In the genomic region with DNA sequence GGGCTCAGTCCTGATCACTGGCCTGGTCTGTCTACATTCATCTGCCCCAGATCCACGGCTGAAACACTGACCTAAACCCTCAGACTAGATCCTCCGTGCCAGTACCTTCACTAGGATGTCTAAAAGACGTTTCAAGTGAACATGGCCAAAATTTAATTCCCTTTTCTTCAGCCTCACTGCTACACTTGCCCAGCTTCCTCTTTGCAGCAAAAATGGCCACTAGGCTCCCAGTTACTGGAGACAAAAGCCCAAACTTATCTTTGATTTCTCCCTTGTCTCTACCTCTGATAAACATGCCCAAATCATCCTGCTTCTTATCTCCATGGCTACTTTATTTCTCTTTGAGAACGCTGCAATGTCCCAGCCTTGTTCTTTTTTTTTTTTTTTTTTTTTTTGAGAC, we compare ENCODE assay signal across 10 cellular contexts. TPM values are rescaled to one million over a fixed set of nuclear protein-coding genes. Genes with fewer than 3 reads are reported as not detected.
A peak's percentile ranks its signal among the peaks of the same experiment; 100 is the strongest.
DNase-seq lines count a peak whose midpoint lies in the region; ATAC-seq and TF ChIP-seq lines count a peak whose summit lies in the region.
"Had no signal": no experiment of that assay in that cellular context is flagged by ENCODE, and none has a peak within 500 bp of the region (broad histone marks: within the 10 kb centered on the region; RNA-seq: fewer than 3 reads in every experiment).

No MANE protein-coding gene starts in this region.

- 74 to 78% (median 78%) methylated on average over 4 of the region's 4 CpGs for WGBS in ovary, 3 donors

- no peak for TF ChIP-seq CTCF in ovary (IDR thresholded peaks at IDR 0.05)

- no peak for ATAC-seq in stimulated activated naive CD8-positive, alpha-beta T cell treated with anti-CD3 and anti-CD28 coated beads, Interleukin-15, Interleukin-2, amounts not matched to agents 100 U/mL and 50 U/mL, for 24 hours
- ATAC-seq in activated T-helper 17 cell treated with anti-CD3 and anti-CD28 coated beads, Interleukin-2, amount 50 U/mL, for 72 hours (replicated peaks), result no peak
- ATAC-seq in HG02973 (IDR thresholded peaks at IDR 0.05; ENCODE audit: unreplicated experiment), result no peak
- ATAC-seq: mucosa of descending colon had no signal

- no peak overlapping the region for H3K27ac ChIP-seq in ovary

- no peak for TF ChIP-seq POLR2A in ovary (IDR thresholded peaks at IDR 0.05)

- no peaks in the 10 kb centered on the region for H3K27me3 ChIP-seq in mononuclear cell (ENCODE audit: insufficient read depth, low read length)
- no peaks in the 10 kb centered on the region for H3K27me3 ChIP-seq in ovary

- peaks cover 42% of the 10 kb centered on the region for H3K36me3 Mint-ChIP-seq in stimulated activated naive CD8-positive, alpha-beta T cell treated with anti-CD3 and anti-CD28 coated beads, Interleukin-15, Interleukin-2, amounts not matched to agents 100 ng/mL and 50 ng/mL, for 24 hours (ENCODE audit: low read depth)
- H3K36me3 Mint-ChIP-seq in activated T-helper 17 cell treated with anti-CD3 and anti-CD28 coated beads, Interleukin-2, amount 50 U/mL, for 72 hours (ENCODE audit: low read depth), result peaks cover 63% of the 10 kb centered on the region

- no peaks in the 10 kb centered on the region for H3K9me3 Mint-ChIP-seq in stimulated activated naive CD8-positive, alpha-beta T cell treated with anti-CD3 and anti-CD28 coated beads, Interleukin-15, Interleukin-2, amounts not matched to agents 100 ng/mL and 50 ng/mL, for 24 hours
- no peaks in the 10 kb centered on the region for H3K9me3 Mint-ChIP-seq in activated T-helper 17 cell treated with anti-CD3 and anti-CD28 coated beads, Interleukin-2, amount 50 U/mL, for 72 hours

- peak overlapping the region; percentile 90 for H3K4me3 Mint-ChIP-seq in stimulated activated naive CD8-positive, alpha-beta T cell treated with anti-CD3 and anti-CD28 coated beads, Interleukin-15, Interleukin-2, amounts not matched to agents 100 ng/mL and 50 ng/mL, for 24 hours
- peak overlapping the region; percentile 98 for H3K4me3 Mint-ChIP-seq in activated T-helper 17 cell treated with anti-CD3 and anti-CD28 coated beads, Interleukin-2, amount 50 U/mL, for 72 hours

- no peak for TF ChIP-seq EP300 in ovary (IDR thresholded peaks at IDR 0.05)

- peak overlapping the region; percentile 88 for H3K27ac Mint-ChIP-seq in stimulated activated naive CD8-positive, alpha-beta T cell treated with anti-CD3 and anti-CD28 coated beads, Interleukin-15, Interleukin-2, amounts not matched to agents 100 ng/mL and 50 ng/mL, for 24 hours
- H3K27ac Mint-ChIP-seq in activated T-helper 17 cell treated with anti-CD3 and anti-CD28 coated beads, Interleukin-2, amount 50 U/mL, for 72 hours, result peak overlapping the region; percentile 93

- intact Hi-C loops in ovary (cut with DNase I), result no loop called here

- no peak for DNase-seq in stimulated activated naive CD8-positive, alpha-beta T cell treated with anti-CD3 and anti-CD28 coated beads, Interleukin-15, Interleukin-2, amounts not matched to agents 100 U/mL and 50 U/mL, for 24 hours
- DNase-seq in midbrain (lab: John Stamatoyannopoulos, UW), result no peak
- DNase-seq in ovary, result no peak
- DNase-seq in NCI-H82 (lab: John Stamatoyannopoulos, UW), result no peak
- DNase-seq: GF-D8, mucosa of descending colon had no signal

- H3K4me1 ChIP-seq in mononuclear cell (ENCODE audit: insufficient read depth, low read length) (peaks cover 88% of the 10 kb centered on the region), ovary (ENCODE audit: insufficient read depth) (peaks cover 14% of the 10 kb centered on the region)

- no peaks in the 10 kb centered on the region for H3K36me3 ChIP-seq in ovary

- no peaks in the 10 kb centered on the region for H3K27me3 Mint-ChIP-seq in stimulated activated naive CD8-positive, alpha-beta T cell treated with anti-CD3 and anti-CD28 coated beads, Interleukin-15, Interleukin-2, amounts not matched to agents 100 ng/mL and 50 ng/mL, for 24 hours
- H3K27me3 Mint-ChIP-seq in activated T-helper 17 cell treated with anti-CD3 and anti-CD28 coated beads, Interleukin-2, amount 50 U/mL, for 72 hours, result no peaks in the 10 kb centered on the region

- H3K4me3 ChIP-seq in mononuclear cell (ENCODE audit: low read length) (peak overlapping the region; percentile 68), ovary (no peak overlapping the region)
- H3K4me3 ChIP-seq: mucosa of descending colon had no signal

- H3K4me1 Mint-ChIP-seq in stimulated activated naive CD8-positive, alpha-beta T cell treated with anti-CD3 and anti-CD28 coated beads, Interleukin-15, Interleukin-2, amounts not matched to agents 100 ng/mL and 50 ng/mL, for 24 hours (ENCODE audit: low read depth), result peaks cover 62% of the 10 kb centered on the region
- peaks cover 15% of the 10 kb centered on the region for H3K4me1 Mint-ChIP-seq in activated T-helper 17 cell treated with anti-CD3 and anti-CD28 coated beads, Interleukin-2, amount 50 U/mL, for 72 hours

- no peaks in the 10 kb centered on the region for H3K9me3 ChIP-seq in mononuclear cell (ENCODE audit: low read depth, low read length)
- H3K9me3 ChIP-seq in ovary, result no peaks in the 10 kb centered on the region
- H3K9me3 ChIP-seq: mucosa of descending colon had no signal

RNA-seq across cellular contexts. Expression of a gene that starts 1.6 kb away (rescaled TPM):
- 100 to 1,000 TPM in 1 of 2 donors, 10 to 100 TPM in 1; 85.8 to 139 TPM for total RNA-seq in activated T-helper 17 cell treated with anti-CD3 and anti-CD28 coated beads, Interleukin-2, amount 50 U/mL, for 72 hours
- total RNA-seq in mononuclear cell, result 44.8 TPM
- total RNA-seq in ovary, result 10 to 100 TPM; 16.2 to 32.6 (median 25.5) TPM
- 10 to 100 TPM; 12.5 to 27.4 TPM for polyA plus RNA-seq in ovary

RNA-seq across cellular contexts. Expression of a gene that starts 6.5 kb away (rescaled TPM):
- total RNA-seq in activated T-helper 17 cell treated with anti-CD3 and anti-CD28 coated beads, Interleukin-2, amount 50 U/mL, for 72 hours, result 10 to 100 TPM in 1 of 2 donors, 1 to 10 TPM in 1; 3.9 to 10.9 TPM
- total RNA-seq in mononuclear cell (0.10 TPM), ovary (10 to 100 TPM in 2 of 7 donors, 1 to 10 TPM in 5; 1.0 to 75.1 (median 3.4) TPM)
- under 1 TPM; 0.50 to 0.81 TPM for polyA plus RNA-seq in ovary

RNA-seq across cellular contexts. Expression of a gene that starts 11.0 kb away (rescaled TPM):
- 10 to 100 TPM; 13.9 to 19.3 TPM for total RNA-seq in activated T-helper 17 cell treated with anti-CD3 and anti-CD28 coated beads, Interleukin-2, amount 50 U/mL, for 72 hours
- 15.3 TPM for total RNA-seq in mononuclear cell
- total RNA-seq in ovary, result 10 to 100 TPM; 19.4 to 26.4 (median 21.3) TPM
- 10 to 100 TPM; 21.0 to 24.0 TPM for polyA plus RNA-seq in ovary

RNA-seq across cellular contexts. Expression of a gene that starts 11.6 kb away (rescaled TPM):
- 10 to 100 TPM; 50.2 to 96.5 TPM for total RNA-seq in activated T-helper 17 cell treated with anti-CD3 and anti-CD28 coated beads, Interleukin-2, amount 50 U/mL, for 72 hours
- total RNA-seq in mononuclear cell, result 11.1 TPM
- total RNA-seq in ovary, result 10 to 100 TPM; 19.4 to 26.3 (median 22.4) TPM
- polyA plus RNA-seq in ovary, result 10 to 100 TPM; 21.8 to 21.9 TPM

RNA-seq across cellular contexts. Expression of a gene that starts 11.7 kb away (rescaled TPM):
- 10 to 100 TPM; 35.6 to 40.8 TPM for total RNA-seq in activated T-helper 17 cell treated with anti-CD3 and anti-CD28 coated beads, Interleukin-2, amount 50 U/mL, for 72 hours
- 10.8 TPM for total RNA-seq in mononuclear cell
- total RNA-seq in ovary, result 10 to 100 TPM in 3 of 7 donors, 1 to 10 TPM in 4; 8.0 to 17.1 (median 9.6) TPM
- polyA plus RNA-seq in ovary, result 10 to 100 TPM in 1 of 2 donors, 1 to 10 TPM in 1; 4.5 to 10.8 TPM
